In genomic region chr3:36919439-36920160, GRCh38 we compare ENCODE assay signal across 1 cellular context.
TF ChIP-seq lines count a peak whose summit lies in the region.

No MANE protein-coding gene starts in this region.

TF ChIP-seq in HepG2, 621 proteins besides CTCF, POLR2A, EP300 and RAD21 (continued from another document and continues in another):
- TF ChIP-seq ARID5B (CRISPR knock-in tag; IDR thresholded peaks at IDR 0.05) = peak; percentile 87
- 0 out of 2 replicates have a peak, but pooled peaks have one; percentile 23 for TF ChIP-seq RXRB (CRISPR knock-in tag; IDR thresholded peaks at IDR 0.05; ENCODE audit: borderline replicate concordance)
- TF ChIP-seq NCOR1 (IDR thresholded peaks at IDR 0.05; ENCODE audit: borderline replicate concordance, low read length) = peak; percentile 83; the same call in 1 of the 2 replicates
- TF ChIP-seq ZFP91 (CRISPR knock-in tag; IDR thresholded peaks at IDR 0.05; ENCODE audit: borderline replicate concordance) = no peak
- peak; percentile 37; the same call in 1 of the 2 replicates for TF ChIP-seq KDM6A (CRISPR knock-in tag; IDR thresholded peaks at IDR 0.05; ENCODE audit: low read depth)
- TF ChIP-seq CREB1 (IDR thresholded peaks at IDR 0.05) = no peak
- peak; percentile 41; the same call in 1 of the 2 replicates for TF ChIP-seq CREB1 (CRISPR knock-in tag; IDR thresholded peaks at IDR 0.05)
- TF ChIP-seq SALL1 (CRISPR knock-in tag; IDR thresholded peaks at IDR 0.05) = peak; percentile 44; the same call in 1 of the 2 replicates
- peak; percentile 23; the same call in 1 of the 2 replicates for TF ChIP-seq TBX3 (IDR thresholded peaks at IDR 0.05; ENCODE audit: borderline replicate concordance)
- TF ChIP-seq POGK (CRISPR knock-in tag; conservative IDR thresholded peaks at IDR 0.05) = no peak
- TF ChIP-seq RARA (CRISPR knock-in tag; IDR thresholded peaks at IDR 0.05) = 0 out of 2 replicates have a peak, but pooled peaks have one; percentile 31
- no peak for TF ChIP-seq MTF2 (CRISPR knock-in tag; IDR thresholded peaks at IDR 0.05; ENCODE audit: borderline replicate concordance)
- TF ChIP-seq ZNF878 (CRISPR knock-in tag; IDR thresholded peaks at IDR 0.05) = peak; percentile 32; the same call in 1 of the 2 replicates
- peak; percentile 83; the same call in 1 of the 2 replicates for TF ChIP-seq HOMEZ (CRISPR knock-in tag; IDR thresholded peaks at IDR 0.05; ENCODE audit: low read depth)
- 0 out of 2 replicates have a peak, but pooled peaks have one; percentile 35 for TF ChIP-seq MED1 (CRISPR knock-in tag; IDR thresholded peaks at IDR 0.05)
- TF ChIP-seq HMG20A (CRISPR knock-in tag; IDR thresholded peaks at IDR 0.05; ENCODE audit: borderline replicate concordance) = peak; percentile 51; the same call in 1 of the 2 replicates
- TF ChIP-seq, protein P1, sequence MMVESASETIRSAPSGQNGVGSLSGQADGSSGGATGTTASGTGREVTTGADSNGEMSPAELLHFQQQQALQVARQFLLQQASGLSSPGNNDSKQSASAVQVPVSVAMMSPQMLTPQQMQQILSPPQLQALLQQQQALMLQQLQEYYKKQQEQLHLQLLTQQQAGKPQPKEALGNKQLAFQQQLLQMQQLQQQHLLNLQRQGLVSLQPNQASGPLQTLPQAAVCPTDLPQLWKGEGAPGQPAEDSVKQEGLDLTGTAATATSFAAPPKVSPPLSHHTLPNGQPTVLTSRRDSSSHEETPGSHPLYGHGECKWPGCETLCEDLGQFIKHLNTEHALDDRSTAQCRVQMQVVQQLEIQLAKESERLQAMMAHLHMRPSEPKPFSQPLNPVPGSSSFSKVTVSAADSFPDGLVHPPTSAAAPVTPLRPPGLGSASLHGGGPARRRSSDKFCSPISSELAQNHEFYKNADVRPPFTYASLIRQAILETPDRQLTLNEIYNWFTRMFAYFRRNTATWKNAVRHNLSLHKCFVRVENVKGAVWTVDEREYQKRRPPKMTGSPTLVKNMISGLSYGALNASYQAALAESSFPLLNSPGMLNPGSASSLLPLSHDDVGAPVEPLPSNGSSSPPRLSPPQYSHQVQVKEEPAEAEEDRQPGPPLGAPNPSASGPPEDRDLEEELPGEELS (CRISPR knock-in tag; IDR thresholded peaks at IDR 0.05) = peak; percentile 50; the same call in 1 of the 2 replicates
- peak; percentile 25; the same call in 1 of the 2 replicates for TF ChIP-seq ZNF614 (CRISPR knock-in tag; IDR thresholded peaks at IDR 0.05; ENCODE audit: borderline replicate concordance)
- TF ChIP-seq TBL1XR1 (IDR thresholded peaks at IDR 0.05; ENCODE audit: borderline replicate concordance, low read length, partially characterized antibody) = no peak
- TF ChIP-seq PHF21A (CRISPR knock-in tag; IDR thresholded peaks at IDR 0.05) = 0 out of 2 replicates have a peak, but pooled peaks have one; percentile 38
- TF ChIP-seq, protein P2, sequence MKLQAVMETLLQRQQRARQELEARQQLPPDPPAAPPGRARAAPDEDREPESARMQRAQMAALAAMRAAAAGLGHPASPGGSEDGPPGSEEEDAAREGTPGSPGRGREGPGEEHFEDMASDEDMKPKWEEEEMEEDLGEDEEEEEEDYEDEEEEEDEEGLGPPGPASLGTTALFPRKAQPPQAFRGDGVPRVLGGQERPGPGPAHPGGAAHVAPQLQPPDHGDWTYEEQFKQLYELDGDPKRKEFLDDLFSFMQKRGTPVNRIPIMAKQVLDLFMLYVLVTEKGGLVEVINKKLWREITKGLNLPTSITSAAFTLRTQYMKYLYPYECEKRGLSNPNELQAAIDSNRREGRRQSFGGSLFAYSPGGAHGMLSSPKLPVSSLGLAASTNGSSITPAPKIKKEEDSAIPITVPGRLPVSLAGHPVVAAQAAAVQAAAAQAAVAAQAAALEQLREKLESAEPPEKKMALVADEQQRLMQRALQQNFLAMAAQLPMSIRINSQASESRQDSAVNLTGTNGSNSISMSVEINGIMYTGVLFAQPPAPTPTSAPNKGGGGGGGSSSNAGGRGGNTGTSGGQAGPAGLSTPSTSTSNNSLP (IDR thresholded peaks at IDR 0.05; ENCODE audit: low read depth, low read length) = peak; percentile 85
- TF ChIP-seq ZNF598 (CRISPR knock-in tag; IDR thresholded peaks at IDR 0.05; ENCODE audit: borderline replicate concordance) = no peak
- peak; percentile 70 for TF ChIP-seq HNRNPUL1 (IDR thresholded peaks at IDR 0.05; ENCODE audit: low read depth, low read length)
- TF ChIP-seq, protein P3, sequence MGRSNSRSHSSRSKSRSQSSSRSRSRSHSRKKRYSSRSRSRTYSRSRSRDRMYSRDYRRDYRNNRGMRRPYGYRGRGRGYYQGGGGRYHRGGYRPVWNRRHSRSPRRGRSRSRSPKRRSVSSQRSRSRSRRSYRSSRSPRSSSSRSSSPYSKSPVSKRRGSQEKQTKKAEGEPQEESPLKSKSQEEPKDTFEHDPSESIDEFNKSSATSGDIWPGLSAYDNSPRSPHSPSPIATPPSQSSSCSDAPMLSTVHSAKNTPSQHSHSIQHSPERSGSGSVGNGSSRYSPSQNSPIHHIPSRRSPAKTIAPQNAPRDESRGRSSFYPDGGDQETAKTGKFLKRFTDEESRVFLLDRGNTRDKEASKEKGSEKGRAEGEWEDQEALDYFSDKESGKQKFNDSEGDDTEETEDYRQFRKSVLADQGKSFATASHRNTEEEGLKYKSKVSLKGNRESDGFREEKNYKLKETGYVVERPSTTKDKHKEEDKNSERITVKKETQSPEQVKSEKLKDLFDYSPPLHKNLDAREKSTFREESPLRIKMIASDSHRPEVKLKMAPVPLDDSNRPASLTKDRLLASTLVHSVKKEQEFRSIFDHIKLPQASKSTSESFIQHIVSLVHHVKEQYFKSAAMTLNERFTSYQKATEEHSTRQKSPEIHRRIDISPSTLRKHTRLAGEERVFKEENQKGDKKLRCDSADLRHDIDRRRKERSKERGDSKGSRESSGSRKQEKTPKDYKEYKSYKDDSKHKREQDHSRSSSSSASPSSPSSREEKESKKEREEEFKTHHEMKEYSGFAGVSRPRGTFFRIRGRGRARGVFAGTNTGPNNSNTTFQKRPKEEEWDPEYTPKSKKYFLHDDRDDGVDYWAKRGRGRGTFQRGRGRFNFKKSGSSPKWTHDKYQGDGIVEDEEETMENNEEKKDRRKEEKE (IDR thresholded peaks at IDR 0.05) = no peak
- TF ChIP-seq, protein P4, sequence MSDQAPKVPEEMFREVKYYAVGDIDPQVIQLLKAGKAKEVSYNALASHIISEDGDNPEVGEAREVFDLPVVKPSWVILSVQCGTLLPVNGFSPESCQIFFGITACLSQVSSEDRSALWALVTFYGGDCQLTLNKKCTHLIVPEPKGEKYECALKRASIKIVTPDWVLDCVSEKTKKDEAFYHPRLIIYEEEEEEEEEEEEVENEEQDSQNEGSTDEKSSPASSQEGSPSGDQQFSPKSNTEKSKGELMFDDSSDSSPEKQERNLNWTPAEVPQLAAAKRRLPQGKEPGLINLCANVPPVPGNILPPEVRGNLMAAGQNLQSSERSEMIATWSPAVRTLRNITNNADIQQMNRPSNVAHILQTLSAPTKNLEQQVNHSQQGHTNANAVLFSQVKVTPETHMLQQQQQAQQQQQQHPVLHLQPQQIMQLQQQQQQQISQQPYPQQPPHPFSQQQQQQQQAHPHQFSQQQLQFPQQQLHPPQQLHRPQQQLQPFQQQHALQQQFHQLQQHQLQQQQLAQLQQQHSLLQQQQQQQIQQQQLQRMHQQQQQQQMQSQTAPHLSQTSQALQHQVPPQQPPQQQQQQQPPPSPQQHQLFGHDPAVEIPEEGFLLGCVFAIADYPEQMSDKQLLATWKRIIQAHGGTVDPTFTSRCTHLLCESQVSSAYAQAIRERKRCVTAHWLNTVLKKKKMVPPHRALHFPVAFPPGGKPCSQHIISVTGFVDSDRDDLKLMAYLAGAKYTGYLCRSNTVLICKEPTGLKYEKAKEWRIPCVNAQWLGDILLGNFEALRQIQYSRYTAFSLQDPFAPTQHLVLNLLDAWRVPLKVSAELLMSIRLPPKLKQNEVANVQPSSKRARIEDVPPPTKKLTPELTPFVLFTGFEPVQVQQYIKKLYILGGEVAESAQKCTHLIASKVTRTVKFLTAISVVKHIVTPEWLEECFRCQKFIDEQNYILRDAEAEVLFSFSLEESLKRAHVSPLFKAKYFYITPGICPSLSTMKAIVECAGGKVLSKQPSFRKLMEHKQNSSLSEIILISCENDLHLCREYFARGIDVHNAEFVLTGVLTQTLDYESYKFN (CRISPR knock-in tag; conservative IDR thresholded peaks at IDR 0.05) = peak; percentile 81
- TF ChIP-seq HDAC1 (CRISPR knock-in tag; IDR thresholded peaks at IDR 0.05) = 0 out of 2 replicates have a peak, but pooled peaks have one; percentile 19
- no peak for TF ChIP-seq YEATS4 (CRISPR knock-in tag; IDR thresholded peaks at IDR 0.05; ENCODE audit: borderline replicate concordance)
- no peak for TF ChIP-seq ZNF543 (CRISPR knock-in tag; IDR thresholded peaks at IDR 0.05)
- TF ChIP-seq ZSCAN12 (CRISPR knock-in tag; IDR thresholded peaks at IDR 0.05) = no peak
- TF ChIP-seq ZNF670 (CRISPR knock-in tag; IDR thresholded peaks at IDR 0.05; ENCODE audit: borderline replicate concordance) = 0 out of 2 replicates have a peak, but pooled peaks have one; percentile 33
- no peak for TF ChIP-seq ZNF557 (CRISPR knock-in tag; IDR thresholded peaks at IDR 0.05)
- no peak for TF ChIP-seq ZNF224 (CRISPR knock-in tag; IDR thresholded peaks at IDR 0.05)
- TF ChIP-seq THAP11 (CRISPR knock-in tag; IDR thresholded peaks at IDR 0.05) = peak; percentile 46; the same call in 1 of the 2 replicates
